Comparison of ENCODE assay signal across 8 cellular contexts in the genomic region with DNA sequence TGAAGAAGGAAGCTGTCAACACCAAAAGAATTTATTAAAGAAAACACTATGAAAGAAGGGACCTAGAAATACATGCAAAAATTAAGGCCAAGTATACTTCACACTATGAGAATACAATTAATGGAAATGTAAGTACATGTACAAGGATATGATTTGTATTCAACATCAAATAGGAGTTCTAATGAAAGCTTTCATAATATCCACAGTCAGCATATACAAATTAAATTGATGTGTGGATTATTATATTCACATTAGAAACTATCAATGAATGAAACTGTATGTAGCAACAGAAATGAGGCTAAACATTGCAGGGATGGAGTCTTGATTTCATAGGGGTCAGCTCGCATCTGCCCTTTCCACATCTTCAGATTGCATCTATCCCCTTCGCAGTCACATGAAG.
"Had no signal": no experiment of that assay in that cellular context is flagged by ENCODE, and none has a peak within 500 bp of the region (broad histone marks: within the 10 kb centered on the region; RNA-seq: fewer than 3 reads in every experiment).

No MANE protein-coding gene starts in this region.

- H3K9me3 ChIP-seq: HAP-1 had no signal

- ATAC-seq: HCT116 had no signal

- H3K36me3 ChIP-seq: HAP-1 had no signal

- DNase-seq: GM23248, GOT3, H7, HFFc6, KG1 had no signal

- H3K4me3 ChIP-seq: GM23248, HAP-1 had no signal

- H3K4me1 ChIP-seq: HAP-1 had no signal

- H3K9ac ChIP-seq: GM23248 had no signal

- H3K27ac ChIP-seq: GM23248, HL-60 had no signal

- H2AFZ ChIP-seq: GM23248 had no signal
